In genomic region chr6:143842902-143843688, GRCh38 we compare ENCODE assay signal across 1 cellular context.
TF ChIP-seq lines count a peak whose summit lies in the region.

Gene LTV1, plus strand, starts transcription at chr6:143843338. Its CDS starts 140 bp downstream, at chr6:143843478.

TF ChIP-seq in WTC11, 78 proteins besides CTCF, POLR2A, EP300 and RAD21 (continued from another document):
- TF ChIP-seq ARID4B (CRISPR knock-in tag; IDR thresholded peaks at IDR 0.05; ENCODE audit: borderline replicate concordance) (peak; percentile 86), CREB1 (CRISPR knock-in tag; IDR thresholded peaks at IDR 0.05) (no peak), FOXP1 (CRISPR knock-in tag; IDR thresholded peaks at IDR 0.05; ENCODE audit: borderline replicate concordance) (peak; percentile 91; the same call in 1 of the 2 replicates), IRF2 (CRISPR knock-in tag; IDR thresholded peaks at IDR 0.05; ENCODE audit: borderline replicate concordance, low read depth) (no peak), ZNF512 (CRISPR knock-in tag; IDR thresholded peaks at IDR 0.05; ENCODE audit: borderline replicate concordance) (no peak), USF1 (CRISPR knock-in tag; IDR thresholded peaks at IDR 0.05) (no peak; the same call in 1 of the 2 replicates), CREM (CRISPR knock-in tag; IDR thresholded peaks at IDR 0.05) (peak; percentile 95), CDX4 (CRISPR knock-in tag; IDR thresholded peaks at IDR 0.05; ENCODE audit: borderline replicate concordance) (no peak), FOXJ3 (CRISPR knock-in tag; IDR thresholded peaks at IDR 0.05; ENCODE audit: borderline replicate concordance) (no peak), TEAD1 (CRISPR knock-in tag; IDR thresholded peaks at IDR 0.05) (peak; percentile 90), NR3C1 (CRISPR knock-in tag; conservative IDR thresholded peaks at IDR 0.05; ENCODE audit: low read depth) (no peak), NFATC4 (CRISPR knock-in tag; IDR thresholded peaks at IDR 0.05) (no peak), NFYB (CRISPR knock-in tag; conservative IDR thresholded peaks at IDR 0.05; ENCODE audit: low read depth) (peak; percentile 60), ZNF425 (CRISPR knock-in tag; conservative IDR thresholded peaks at IDR 0.05) (no peak), NFE2L1 (CRISPR knock-in tag; IDR thresholded peaks at IDR 0.05) (peak; percentile 56; the same call in 1 of the 2 replicates), KAT7 (CRISPR knock-in tag; IDR thresholded peaks at IDR 0.05; ENCODE audit: borderline replicate concordance) (peak; percentile 90; the same call in 1 of the 2 replicates), GTF2I (CRISPR knock-in tag; conservative IDR thresholded peaks at IDR 0.05) (no peak), RELA (CRISPR knock-in tag; IDR thresholded peaks at IDR 0.05; ENCODE audit: borderline replicate concordance) (peak; percentile 85; the same call in 1 of the 2 replicates), ZNF671 (CRISPR knock-in tag; IDR thresholded peaks at IDR 0.05) (no peak), ERG (CRISPR knock-in tag; IDR thresholded peaks at IDR 0.05) (no peak), ZNF232 (CRISPR knock-in tag; IDR thresholded peaks at IDR 0.05) (no peak; the same call in 1 of the 2 replicates), SMAD4 (CRISPR knock-in tag; IDR thresholded peaks at IDR 0.05) (no peak), OVOL2 (CRISPR knock-in tag; IDR thresholded peaks at IDR 0.05; ENCODE audit: borderline replicate concordance) (no peak), JUN (CRISPR knock-in tag; IDR thresholded peaks at IDR 0.05) (peak; percentile 82; the same call in 1 of the 2 replicates), MLX (CRISPR knock-in tag; IDR thresholded peaks at IDR 0.05) (no peak), SP1 (CRISPR knock-in tag; conservative IDR thresholded peaks at IDR 0.05) (peak; percentile 81; the same call in 1 of the 2 replicates)
